ENCODE assay signal across 13 cellular contexts in genomic region chr3:52529376-52530333, GRCh38. TPM values are rescaled to one million over a fixed set of nuclear protein-coding genes. Genes with fewer than 3 reads are reported as not detected.
DNase-seq lines count a peak whose midpoint lies in the region; ATAC-seq and TF ChIP-seq lines count a peak whose summit lies in the region.
"Had no signal": no experiment of that assay in that cellular context is flagged by ENCODE, and none has a peak within 500 bp of the region (broad histone marks: within the 10 kb centered on the region; RNA-seq: fewer than 3 reads in every experiment).

No MANE protein-coding gene starts in this region.

- peaks cover 10% of the 10 kb centered on the region for H3K4me1 Mint-ChIP-seq in type B pancreatic cell (ENCODE audit: unreplicated experiment)

- intact Hi-C loops in left cardiac atrium (cut with DNase I): loop anchor here in 1 of 2 donors (5.0 kb wide), 1 partner anchor 57 kb away; no protein-coding TSS in a partner anchor

- no peak overlapping the region for H3K4me3 ChIP-seq in astrocyte of the spinal cord (ENCODE audit: low read depth, low read length)
- no peak overlapping the region for H3K4me3 ChIP-seq in retinal pigment epithelial cell (ENCODE audit: low read length)

- no peak overlapping the region for H3K27ac Mint-ChIP-seq in type B pancreatic cell
- H3K27ac Mint-ChIP-seq: activated naive CD8-positive, alpha-beta T cell had no signal

- no peak overlapping the region for H3K4me3 Mint-ChIP-seq in type B pancreatic cell
- H3K4me3 Mint-ChIP-seq: activated naive CD8-positive, alpha-beta T cell had no signal

- H3K27me3 Mint-ChIP-seq in type B pancreatic cell: no peaks in the 10 kb centered on the region
- H3K27me3 Mint-ChIP-seq: activated naive CD8-positive, alpha-beta T cell had no signal

- CTCF ChIA-PET in HEK293T (lab: Yijun Ruan, JAX): no interaction called here

- DNase-seq in HuH-7.5 (ENCODE audit: low spot score) (peak; percentile 0), astrocyte of the spinal cord (ENCODE audit: low read depth, low spot score) (peak; percentile 65), left cardiac atrium (peak; percentile 70), retinal pigment epithelial cell (ENCODE audit: low read depth) (peak; percentile 52), type B pancreatic cell (ENCODE audit: extremely low spot score, unreplicated experiment) (no peak), HEK293T (ENCODE audit: extremely low spot score) (no peak), NCI-H187 treated with DMSO at 0.1 percent for 48 hours (lab: John Stamatoyannopoulos, UW) (no peak)
- DNase-seq: DMS 273 treated with DMSO at 0.1 percent for 48 hours, naive B cell, NCI-H1694 treated with DMSO at 0.1 percent for 48 hours, PC-3 had no signal

- ATAC-seq in left cardiac atrium (peak; percentile 14 to 35), HG03280 (IDR thresholded peaks at IDR 0.05; ENCODE audit: unreplicated experiment) (no peak)
- ATAC-seq: PC-3 had no signal

- in situ Hi-C loops in astrocyte of the spinal cord (cut with HindIII; ENCODE audit: low sequenced_read_pairs): no loop called here

- no peak for TF ChIP-seq CTCF in astrocyte of the spinal cord (IDR thresholded peaks at IDR 0.05; ENCODE audit: low read depth, low read length)
- TF ChIP-seq CTCF in retinal pigment epithelial cell (conservative IDR thresholded peaks at IDR 0.05; ENCODE audit: low read depth, low read length): no peak
- TF ChIP-seq CTCF in type B pancreatic cell (conservative IDR thresholded peaks at IDR 0.05): no peak

- POLR2A ChIA-PET in HEK293T (lab: Yijun Ruan, JAX): interaction anchor here (1.2 kb wide), 1 partner anchor 11 kb away, joined by 3 read pairs; no protein-coding TSS in a partner anchor

- peaks cover 3% of the 10 kb centered on the region for H3K36me3 Mint-ChIP-seq in type B pancreatic cell
- H3K36me3 Mint-ChIP-seq: activated naive CD8-positive, alpha-beta T cell; naive B cell had no signal

- no peaks in the 10 kb centered on the region for H3K9me3 Mint-ChIP-seq in type B pancreatic cell
- H3K9me3 Mint-ChIP-seq: naive B cell had no signal

TF ChIP-seq in HEK293T, 16 proteins besides CTCF, POLR2A, EP300 and RAD21:
- TF ChIP-seq L3MBTL2 (conservative IDR thresholded peaks at IDR 0.05): no peak
- TF ChIP-seq BHLHE40 (IDR thresholded peaks at IDR 0.05; ENCODE audit: borderline replicate concordance): no peak
- no peak for TF ChIP-seq CTBP1 (IDR thresholded peaks at IDR 0.05; ENCODE audit: borderline replicate concordance)
- TF ChIP-seq SUZ12 (IDR thresholded peaks at IDR 0.05): no peak
- TF ChIP-seq ELF4 (IDR thresholded peaks at IDR 0.05): no peak
- TF ChIP-seq ZNF384 (IDR thresholded peaks at IDR 0.05): no peak
- TF ChIP-seq SP1 (IDR thresholded peaks at IDR 0.05): no peak
- TF ChIP-seq TARDBP (IDR thresholded peaks at IDR 0.05): no peak
- no peak for TF ChIP-seq FOXM1 (IDR thresholded peaks at IDR 0.05; ENCODE audit: borderline replicate concordance)
- no peak for TF ChIP-seq LEF1 (IDR thresholded peaks at IDR 0.05; ENCODE audit: borderline replicate concordance)
- no peak for TF ChIP-seq ARNT (IDR thresholded peaks at IDR 0.05)
- TF ChIP-seq NFRKB (IDR thresholded peaks at IDR 0.05): no peak
- no peak for TF ChIP-seq PKNOX1 (IDR thresholded peaks at IDR 0.05)

RNA-seq across cellular contexts. Expression of gene NT5DC2, which starts 4.0 kb away (rescaled TPM):
- total RNA-seq in left cardiac atrium: 100 to 1,000 TPM; 114 to 141 TPM
- 105 and 231 TPM in 2 replicates for total RNA-seq in type B pancreatic cell (ENCODE audit: low replicate concordance)

RNA-seq across cellular contexts. Expression of gene UQCC5, which starts 6.8 kb away (rescaled TPM):
- total RNA-seq in left cardiac atrium: 10 to 100 TPM; 52.9 to 70.4 TPM
- total RNA-seq in type B pancreatic cell (ENCODE audit: low replicate concordance): 19.0 and 22.8 TPM in 2 replicates

RNA-seq across cellular contexts. Expression of gene STAB1, which starts 34.5 kb away (rescaled TPM):
- total RNA-seq in left cardiac atrium (100 to 1,000 TPM; 169 to 195 TPM), type B pancreatic cell (ENCODE audit: low replicate concordance) (0.12 TPM in 1 of 2 replicates, not detected in the other)

Comparison
In these comparisons a context has a peak if more than half of its experiments do, and no peak if none do; other contexts are left out.
1. DNase-seq: peak in HuH-7.5 (single experiment), astrocyte of the spinal cord (single experiment), left cardiac atrium (single experiment) and retinal pigment epithelial cell (single experiment); none in type B pancreatic cell (single experiment), HEK293T (single experiment) and NCI-H187 treated with DMSO at 0.1 percent for 48 hours (single experiment).
2. RNA of gene STAB1, which starts 34.5 kb away (total RNA-seq): 169 to 195 TPM in left cardiac atrium; 0.12 TPM in type B pancreatic cell; every median in the first group is over 100 times any median in the second.